ENCODE assay signal across 11 cellular contexts in the genomic region with DNA sequence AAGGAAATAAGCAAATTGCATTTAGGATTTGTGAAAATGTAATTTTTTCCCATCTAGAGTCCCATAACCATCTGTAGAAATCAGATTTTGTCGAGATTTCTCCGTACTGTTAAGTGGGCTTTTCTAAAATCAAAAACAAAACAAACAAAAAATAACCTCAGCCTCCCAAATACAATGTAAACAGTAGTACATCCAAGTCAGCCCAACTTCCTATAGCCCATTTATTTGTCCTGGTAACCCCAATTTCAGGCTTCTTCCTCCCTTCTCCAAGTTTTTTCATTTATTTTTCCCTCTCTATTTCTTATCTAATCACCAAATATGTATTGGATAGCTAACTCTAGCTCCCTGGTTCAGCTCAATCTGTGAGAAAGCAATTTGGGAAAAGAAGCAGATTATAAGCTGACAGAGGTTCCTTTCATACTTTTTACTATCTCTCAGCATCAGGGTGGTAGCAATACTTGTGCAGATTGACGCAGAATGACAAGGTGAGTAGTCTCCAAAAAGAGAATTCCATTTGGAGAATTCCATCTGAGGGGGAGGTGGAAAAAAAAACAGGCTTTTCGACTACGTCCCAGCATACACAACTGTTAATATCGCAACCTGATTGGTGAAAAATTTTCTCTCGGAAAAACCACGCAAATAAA.
A peak's percentile ranks its signal among the peaks of the same experiment; 100 is the strongest.
DNase-seq lines count a peak whose midpoint lies in the region; ATAC-seq and TF ChIP-seq lines count a peak whose summit lies in the region.
"Had no signal": no experiment of that assay in that cellular context is flagged by ENCODE, and none has a peak within 500 bp of the region (broad histone marks: within the 10 kb centered on the region; RNA-seq: fewer than 3 reads in every experiment).

No MANE protein-coding gene starts in this region.

- H3K27me3 Mint-ChIP-seq in nephron progenitor cell (ENCODE audit: low read depth, poor library complexity): no peaks in the 10 kb centered on the region

- H3K4me1 ChIP-seq in ES-I3 (ENCODE audit: insufficient read depth, low read length): no peaks in the 10 kb centered on the region
- peaks cover 3% of the 10 kb centered on the region; the same call in 1 of the 2 replicates for H3K4me1 ChIP-seq in MM.1S (ENCODE audit: low read length)
- H3K4me1 ChIP-seq in mammary epithelial cell (ENCODE audit: insufficient read depth, low read length): peaks cover 3% of the 10 kb centered on the region
- peaks cover 5 to 17% of the 10 kb centered on the region in 2 donors for H3K4me1 ChIP-seq in left lung

- DNase-seq in MM.1S (no peak), mammary epithelial cell (no peak), nephron progenitor cell (no peak), dermis blood vessel endothelial cell (no peak), left lung (no peak)
- DNase-seq: NCI-H2171 treated with DMSO at 0.1 percent for 48 hours, T1000 had no signal

- H3K79me2 ChIP-seq in MM.1S (ENCODE audit: low read length) (no peaks in the 10 kb centered on the region), mammary epithelial cell (ENCODE audit: insufficient read depth, low read length) (no peaks in the 10 kb centered on the region)

- WGBS in mammary epithelial cell (ENCODE audit: low coverage, missing lambda C conversion rate): 49% methylated on average over 8 of the region's 8 CpGs

- peak overlapping the region; percentile 93 for H3K9ac ChIP-seq in ES-I3 (ENCODE audit: low read depth, low read length)
- H3K9ac ChIP-seq in MM.1S (ENCODE audit: low read length): no peak overlapping the region
- H3K9ac ChIP-seq in mammary epithelial cell (ENCODE audit: insufficient read depth, low read length): no peak overlapping the region

- BruUV-seq in mammary epithelial cell (replicated peaks; lab: Mats Ljungman, UMichigan): no TSS peak

- peaks cover 39% of the 10 kb centered on the region for H3K4me1 Mint-ChIP-seq in nephron progenitor cell

- H3K36me3 Mint-ChIP-seq in nephron progenitor cell (ENCODE audit: low read depth): no peaks in the 10 kb centered on the region

- H3K36me3 ChIP-seq in ES-I3 (ENCODE audit: insufficient read depth, low read length) (no peaks in the 10 kb centered on the region), MM.1S (replicated peaks; ENCODE audit: insufficient read depth, low read length) (no peaks in the 10 kb centered on the region), mammary epithelial cell (ENCODE audit: insufficient read depth, low read length) (no peaks in the 10 kb centered on the region), left lung (no peaks in the 10 kb centered on the region)
- H3K36me3 ChIP-seq: right atrium auricular region had no signal

- intact Hi-C loops in mammary epithelial cell (cut with micrococcal nuclease): no loop called here
- intact Hi-C loops in left lung (cut with DNase I): no loop called here

- dilution Hi-C loops in mammary epithelial cell (cut with HindIII; ENCODE audit: low sequenced_read_pairs): no loop called here

- no peaks in the 10 kb centered on the region for H3K9me3 Mint-ChIP-seq in nephron progenitor cell

- peak overlapping the region; percentile 18 for H3K27ac Mint-ChIP-seq in nephron progenitor cell

- no peak for ATAC-seq in GM21825 (IDR thresholded peaks at IDR 0.05; ENCODE audit: unreplicated experiment)
- ATAC-seq in left lung: no peak
- ATAC-seq in GM18873 (IDR thresholded peaks at IDR 0.05; ENCODE audit: low FRiP score, unreplicated experiment): no peak

- H3K4me2 ChIP-seq in MM.1S (ENCODE audit: low read depth, low read length) (0 out of 2 replicates have a peak overlapping the region, but pooled peaks have one; percentile 80), mammary epithelial cell (ENCODE audit: insufficient read depth, low read depth, low read length) (peak overlapping the region; percentile 88)

- H3K9me3 ChIP-seq in ES-I3 (ENCODE audit: control insufficient read depth, insufficient read depth, low read length) (no peaks in the 10 kb centered on the region), MM.1S (replicated peaks; ENCODE audit: insufficient read depth, low read length) (no peaks in the 10 kb centered on the region), mammary epithelial cell (replicated peaks; ENCODE audit: insufficient read depth, low read length) (no peaks in the 10 kb centered on the region), left lung (no peaks in the 10 kb centered on the region)
- H3K9me3 ChIP-seq: right atrium auricular region had no signal

- TF ChIP-seq CTCF in MM.1S (IDR thresholded peaks at IDR 0.05; ENCODE audit: low read length) (no peak), mammary epithelial cell (conservative IDR thresholded peaks at IDR 0.05 in 1 of 2, IDR thresholded peaks at IDR 0.05 in 1 of 2; ENCODE audit: extremely low read depth in 1 of 2, insufficient read depth in 1 of 2, low read depth in 1 of 2, low read length in 2 of 2) (no peak), nephron progenitor cell (IDR thresholded peaks at IDR 0.05) (no peak), left lung (IDR thresholded peaks at IDR 0.05) (no peak)

- H3F3A ChIP-seq in MM.1S (ENCODE audit: insufficient read depth, low read length): peaks cover 35% of the 10 kb centered on the region

- CTCF ChIA-PET in mammary epithelial cell (lab: Charles Lee; ENCODE audit: low non-redundant PET): no interaction called here

- H4K20me1 ChIP-seq in MM.1S (ENCODE audit: insufficient read depth, low read length) (no peaks in the 10 kb centered on the region), mammary epithelial cell (ENCODE audit: insufficient read depth, low read length) (no peaks in the 10 kb centered on the region)

- no peaks in the 10 kb centered on the region for H3K9me2 ChIP-seq in MM.1S (replicated peaks; ENCODE audit: insufficient read depth, low read length)

- H3K4me3 Mint-ChIP-seq in nephron progenitor cell: no peak overlapping the region

- H3K27ac ChIP-seq in MM.1S (ENCODE audit: low read length): no peak overlapping the region
- H3K27ac ChIP-seq in mammary epithelial cell (ENCODE audit: insufficient read depth, low read depth, low read length): no peak overlapping the region
- no peak overlapping the region for H3K27ac ChIP-seq in left lung

- no peak overlapping the region for H2AFZ ChIP-seq in MM.1S (ENCODE audit: low read length)
- H2AFZ ChIP-seq in mammary epithelial cell (ENCODE audit: low read depth, low read length): peak overlapping the region; percentile 81

- no peak overlapping the region for H3K4me3 ChIP-seq in MM.1S (ENCODE audit: low read length)
- H3K4me3 ChIP-seq in mammary epithelial cell (replicated peaks in 1 of 3; ENCODE audit: insufficient read depth in 1 of 3, low read depth in 2 of 3, low read length in 3 of 3): no peak overlapping the region
- peak overlapping the region in 1 of 2 donors; percentile 49 for H3K4me3 ChIP-seq in left lung

- in situ Hi-C loops in mammary epithelial cell (cut with MboI; ENCODE audit: low sequenced_read_pairs in 2 of 2): no loop called here

- H3K27me3 ChIP-seq in MM.1S (replicated peaks; ENCODE audit: insufficient read depth, low read length): no peaks in the 10 kb centered on the region
- H3K27me3 ChIP-seq in mammary epithelial cell (ENCODE audit: insufficient read depth, low read length): no peaks in the 10 kb centered on the region
- peaks cover 15 to 95% of the 10 kb centered on the region in 2 donors for H3K27me3 ChIP-seq in left lung
